In the genomic region with DNA sequence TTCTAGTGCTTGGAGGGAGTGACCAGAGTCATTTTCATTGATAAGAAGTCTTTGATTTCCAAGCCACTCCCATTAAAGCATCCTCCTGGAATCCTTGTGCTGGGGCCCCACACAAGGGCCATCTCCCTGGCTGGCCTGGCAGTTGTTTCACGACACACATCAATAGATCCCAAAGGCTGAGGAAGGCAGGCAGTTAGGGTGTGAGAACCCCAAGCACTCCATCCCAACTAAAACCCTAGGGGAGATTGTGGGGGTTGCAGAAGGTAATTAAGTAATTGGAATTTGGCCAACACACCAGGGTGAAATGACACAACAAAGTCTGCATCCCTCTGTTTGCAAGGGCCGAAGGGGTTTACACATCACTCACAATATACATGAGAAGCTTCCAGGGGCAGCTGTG, we compare ENCODE assay signal across 1 cellular context.
TF ChIP-seq lines count a peak whose summit lies in the region.

No MANE protein-coding gene starts in this region.

TF ChIP-seq in H1, 55 proteins besides CTCF, POLR2A, EP300 and RAD21:
- TF ChIP-seq GABPA (IDR thresholded peaks at IDR 0.05; ENCODE audit: borderline replicate concordance, insufficient read depth, low read length) = no peak
- TF ChIP-seq TAF7 (optimal IDR thresholded peaks at IDR 0.05; ENCODE audit: borderline replicate concordance, low read depth, low read length) = no peak
- TF ChIP-seq RNF2 (IDR thresholded peaks at IDR 0.05; ENCODE audit: borderline replicate concordance, low read depth, low read length, missing control alignments, poor library complexity, severe bottlenecking) = no peak
- TF ChIP-seq POLR2AphosphoS5 (IDR thresholded peaks at IDR 0.05; ENCODE audit: low read depth, low read length) = no peak
- TF ChIP-seq RXRA (IDR thresholded peaks at IDR 0.05; ENCODE audit: insufficient read depth, low read depth, low read length) = no peak
- TF ChIP-seq HDAC2 (IDR thresholded peaks at IDR 0.05; ENCODE audit: borderline replicate concordance in 1 of 2, low read depth in 2 of 2, low read length in 2 of 2) = no peak
- TF ChIP-seq SP2 (IDR thresholded peaks at IDR 0.05; ENCODE audit: low read length) = no peak
- no peak for TF ChIP-seq POU5F1 (IDR thresholded peaks at IDR 0.05; ENCODE audit: low read depth, low read length)
- no peak for TF ChIP-seq KDM1A (IDR thresholded peaks at IDR 0.05; ENCODE audit: borderline replicate concordance, low read length)
- TF ChIP-seq SIRT6 (IDR thresholded peaks at IDR 0.05; ENCODE audit: low read length) = no peak
- TF ChIP-seq CHD2 (IDR thresholded peaks at IDR 0.05; ENCODE audit: low read length) = no peak
- no peak for TF ChIP-seq CEBPB (IDR thresholded peaks at IDR 0.05; ENCODE audit: low read depth, low read length)
- no peak for TF ChIP-seq SIX5 (IDR thresholded peaks at IDR 0.05; ENCODE audit: low read depth, low read length)
- no peak for TF ChIP-seq SAP30 (IDR thresholded peaks at IDR 0.05; ENCODE audit: insufficient read depth, insufficient replicate concordance, low read length)
- no peak for TF ChIP-seq NRF1 (IDR thresholded peaks at IDR 0.05; ENCODE audit: low read depth, low read length)
- TF ChIP-seq BRCA1 (IDR thresholded peaks at IDR 0.05; ENCODE audit: low read depth, low read length) = no peak
- TF ChIP-seq, protein P1, sequence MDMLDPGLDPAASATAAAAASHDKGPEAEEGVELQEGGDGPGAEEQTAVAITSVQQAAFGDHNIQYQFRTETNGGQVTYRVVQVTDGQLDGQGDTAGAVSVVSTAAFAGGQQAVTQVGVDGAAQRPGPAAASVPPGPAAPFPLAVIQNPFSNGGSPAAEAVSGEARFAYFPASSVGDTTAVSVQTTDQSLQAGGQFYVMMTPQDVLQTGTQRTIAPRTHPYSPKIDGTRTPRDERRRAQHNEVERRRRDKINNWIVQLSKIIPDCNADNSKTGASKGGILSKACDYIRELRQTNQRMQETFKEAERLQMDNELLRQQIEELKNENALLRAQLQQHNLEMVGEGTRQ (IDR thresholded peaks at IDR 0.05; ENCODE audit: low read length) = no peak
